ENCODE assay signal across 1 cellular context in the genomic region with DNA sequence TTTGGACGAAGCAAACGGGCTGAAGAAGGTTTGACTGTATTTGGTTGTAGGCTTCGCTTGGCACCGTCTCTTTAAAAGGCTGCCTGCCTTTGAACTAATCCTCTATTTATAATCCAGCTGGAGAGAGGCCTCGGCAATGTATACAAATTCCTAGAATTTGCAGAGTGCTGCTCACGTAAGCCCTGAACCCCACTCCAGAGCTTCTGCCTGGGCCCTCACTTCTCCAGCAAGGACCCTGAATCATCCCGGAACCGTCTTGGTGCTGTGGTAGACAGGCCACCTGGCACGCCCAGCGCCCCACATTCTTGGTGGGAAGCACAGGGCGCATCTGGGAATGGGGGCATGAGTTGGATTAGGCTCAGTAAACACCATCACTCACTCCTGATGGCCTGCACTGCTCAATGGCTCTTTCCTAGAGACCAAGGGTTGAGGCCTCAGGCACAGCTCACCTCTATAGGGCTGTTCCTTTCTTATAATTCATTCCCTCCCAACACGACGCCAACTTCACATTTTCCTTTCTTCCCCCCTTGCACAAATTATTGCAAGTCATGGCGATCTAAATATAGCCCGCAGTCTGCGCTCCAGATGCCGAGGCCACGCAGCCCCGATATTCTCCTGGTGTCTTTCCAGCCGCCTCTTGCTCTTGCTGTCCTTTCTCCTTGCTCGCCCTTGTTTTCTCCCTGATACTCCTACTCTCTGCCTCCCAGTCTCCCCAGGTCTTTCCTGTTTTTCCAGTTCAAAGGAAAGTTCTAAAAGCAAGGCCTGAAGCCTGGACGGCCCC.
TF ChIP-seq lines count a peak whose summit lies in the region.

No MANE protein-coding gene starts in this region.

TF ChIP-seq in GM23338, 12 proteins besides CTCF, POLR2A, EP300 and RAD21 (continued from another document):
- TF ChIP-seq, protein P1, sequence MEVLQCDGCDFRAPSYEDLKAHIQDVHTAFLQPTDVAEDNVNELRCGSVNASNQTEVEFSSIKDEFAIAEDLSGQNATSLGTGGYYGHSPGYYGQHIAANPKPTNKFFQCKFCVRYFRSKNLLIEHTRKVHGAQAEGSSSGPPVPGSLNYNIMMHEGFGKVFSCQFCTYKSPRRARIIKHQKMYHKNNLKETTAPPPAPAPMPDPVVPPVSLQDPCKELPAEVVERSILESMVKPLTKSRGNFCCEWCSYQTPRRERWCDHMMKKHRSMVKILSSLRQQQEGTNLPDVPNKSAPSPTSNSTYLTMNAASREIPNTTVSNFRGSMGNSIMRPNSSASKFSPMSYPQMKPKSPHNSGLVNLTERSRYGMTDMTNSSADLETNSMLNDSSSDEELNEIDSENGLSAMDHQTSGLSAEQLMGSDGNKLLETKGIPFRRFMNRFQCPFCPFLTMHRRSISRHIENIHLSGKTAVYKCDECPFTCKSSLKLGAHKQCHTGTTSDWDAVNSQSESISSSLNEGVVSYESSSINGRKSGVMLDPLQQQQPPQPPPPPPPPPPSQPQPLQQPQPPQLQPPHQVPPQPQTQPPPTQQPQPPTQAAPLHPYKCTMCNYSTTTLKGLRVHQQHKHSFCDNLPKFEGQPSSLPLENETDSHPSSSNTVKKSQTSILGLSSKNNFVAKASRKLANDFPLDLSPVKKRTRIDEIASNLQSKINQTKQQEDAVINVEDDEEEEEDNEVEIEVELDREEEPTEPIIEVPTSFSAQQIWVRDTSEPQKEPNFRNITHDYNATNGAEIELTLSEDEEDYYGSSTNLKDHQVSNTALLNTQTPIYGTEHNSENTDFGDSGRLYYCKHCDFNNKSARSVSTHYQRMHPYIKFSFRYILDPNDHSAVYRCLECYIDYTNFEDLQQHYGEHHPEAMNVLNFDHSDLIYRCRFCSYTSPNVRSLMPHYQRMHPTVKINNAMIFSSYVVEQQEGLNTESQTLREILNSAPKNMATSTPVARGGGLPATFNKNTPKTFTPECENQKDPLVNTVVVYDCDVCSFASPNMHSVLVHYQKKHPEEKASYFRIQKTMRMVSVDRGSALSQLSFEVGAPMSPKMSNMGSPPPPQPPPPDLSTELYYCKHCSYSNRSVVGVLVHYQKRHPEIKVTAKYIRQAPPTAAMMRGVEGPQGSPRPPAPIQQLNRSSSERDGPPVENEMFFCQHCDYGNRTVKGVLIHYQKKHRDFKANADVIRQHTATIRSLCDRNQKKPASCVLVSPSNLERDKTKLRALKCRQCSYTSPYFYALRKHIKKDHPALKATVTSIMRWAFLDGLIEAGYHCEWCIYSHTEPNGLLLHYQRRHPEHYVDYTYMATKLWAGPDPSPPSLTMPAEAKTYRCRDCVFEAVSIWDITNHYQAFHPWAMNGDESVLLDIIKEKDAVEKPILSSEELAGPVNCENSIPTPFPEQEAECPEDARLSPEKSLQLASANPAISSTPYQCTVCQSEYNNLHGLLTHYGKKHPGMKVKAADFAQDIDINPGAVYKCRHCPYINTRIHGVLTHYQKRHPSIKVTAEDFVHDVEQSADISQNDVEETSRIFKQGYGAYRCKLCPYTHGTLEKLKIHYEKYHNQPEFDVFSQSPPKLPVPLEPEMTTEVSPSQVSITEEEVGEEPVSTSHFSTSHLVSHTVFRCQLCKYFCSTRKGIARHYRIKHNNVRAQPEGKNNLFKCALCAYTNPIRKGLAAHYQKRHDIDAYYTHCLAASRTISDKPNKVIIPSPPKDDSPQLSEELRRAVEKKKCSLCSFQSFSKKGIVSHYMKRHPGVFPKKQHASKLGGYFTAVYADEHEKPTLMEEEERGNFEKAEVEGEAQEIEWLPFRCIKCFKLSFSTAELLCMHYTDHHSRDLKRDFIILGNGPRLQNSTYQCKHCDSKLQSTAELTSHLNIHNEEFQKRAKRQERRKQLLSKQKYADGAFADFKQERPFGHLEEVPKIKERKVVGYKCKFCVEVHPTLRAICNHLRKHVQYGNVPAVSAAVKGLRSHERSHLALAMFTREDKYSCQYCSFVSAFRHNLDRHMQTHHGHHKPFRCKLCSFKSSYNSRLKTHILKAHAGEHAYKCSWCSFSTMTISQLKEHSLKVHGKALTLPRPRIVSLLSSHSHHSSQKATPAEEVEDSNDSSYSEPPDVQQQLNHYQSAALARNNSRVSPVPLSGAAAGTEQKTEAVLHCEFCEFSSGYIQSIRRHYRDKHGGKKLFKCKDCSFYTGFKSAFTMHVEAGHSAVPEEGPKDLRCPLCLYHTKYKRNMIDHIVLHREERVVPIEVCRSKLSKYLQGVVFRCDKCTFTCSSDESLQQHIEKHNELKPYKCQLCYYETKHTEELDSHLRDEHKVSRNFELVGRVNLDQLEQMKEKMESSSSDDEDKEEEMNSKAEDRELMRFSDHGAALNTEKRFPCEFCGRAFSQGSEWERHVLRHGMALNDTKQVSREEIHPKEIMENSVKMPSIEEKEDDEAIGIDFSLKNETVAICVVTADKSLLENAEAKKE (CRISPR knock-in tag; IDR thresholded peaks at IDR 0.05) = no peak
- TF ChIP-seq, protein P2, sequence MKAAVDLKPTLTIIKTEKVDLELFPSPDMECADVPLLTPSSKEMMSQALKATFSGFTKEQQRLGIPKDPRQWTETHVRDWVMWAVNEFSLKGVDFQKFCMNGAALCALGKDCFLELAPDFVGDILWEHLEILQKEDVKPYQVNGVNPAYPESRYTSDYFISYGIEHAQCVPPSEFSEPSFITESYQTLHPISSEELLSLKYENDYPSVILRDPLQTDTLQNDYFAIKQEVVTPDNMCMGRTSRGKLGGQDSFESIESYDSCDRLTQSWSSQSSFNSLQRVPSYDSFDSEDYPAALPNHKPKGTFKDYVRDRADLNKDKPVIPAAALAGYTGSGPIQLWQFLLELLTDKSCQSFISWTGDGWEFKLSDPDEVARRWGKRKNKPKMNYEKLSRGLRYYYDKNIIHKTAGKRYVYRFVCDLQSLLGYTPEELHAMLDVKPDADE (IDR thresholded peaks at IDR 0.05) = no peak
